ENCODE assay signal across 1 cellular context in genomic region chr10:5805260-5805659, GRCh38.
A peak's percentile ranks its signal among the peaks of the same experiment; 100 is the strongest.
TF ChIP-seq lines count a peak whose summit lies in the region.

No MANE protein-coding gene starts in this region.

TF ChIP-seq in H1, 55 proteins besides CTCF, POLR2A, EP300 and RAD21:
- TF ChIP-seq GABPA (IDR thresholded peaks at IDR 0.05; ENCODE audit: borderline replicate concordance, insufficient read depth, low read length): no peak
- 0 out of 2 replicates have a peak, but pooled peaks have one; percentile 33 for TF ChIP-seq POLR2AphosphoS5 (IDR thresholded peaks at IDR 0.05; ENCODE audit: low read depth, low read length)
TF ChIP-seq in H1: peak in this region for 1.
